23 cellular contexts compared by ENCODE assay signal in genomic region chr2:170582747-170583463, GRCh38.
DNase-seq lines count a peak whose midpoint lies in the region; ATAC-seq, FAIRE-seq and TF ChIP-seq lines count a peak whose summit lies in the region.
"Had no signal": no experiment of that assay in that cellular context is flagged by ENCODE, and none has a peak within 500 bp of the region (broad histone marks: within the 10 kb centered on the region; RNA-seq: fewer than 3 reads in every experiment).

No MANE protein-coding gene starts in this region.

- BruUV-seq in K562 (replicated peaks; lab: Mats Ljungman, UMichigan), result no TSS peak

- H3K9ac ChIP-seq in K562 (ENCODE audit: insufficient read depth in 1 of 2, low read depth in 2 of 2, low read length in 2 of 2), result no peak overlapping the region
- H3K9ac ChIP-seq: SK-N-SH had no signal

- TF ChIP-seq RAD21 in K562 (CRISPR knock-in tag; conservative IDR thresholded peaks at IDR 0.05 in 1 of 2, IDR thresholded peaks at IDR 0.05 in 1 of 2), result no peak

- no peak overlapping the region for H3K27ac ChIP-seq in K562 (ENCODE audit: extremely low read depth, low read depth, low read length)
- H3K27ac ChIP-seq: A549, left ventricle myocardium inferior, RWPE1, VCaP had no signal

- H3K4me3 ChIP-seq in K562, result no peak overlapping the region
- H3K4me3 ChIP-seq in mucosa of descending colon, result no peak overlapping the region
- H3K4me3 ChIP-seq: A549, left ventricle myocardium inferior had no signal

- H3K4me1 ChIP-seq in K562 (replicated peaks in 1 of 2; ENCODE audit: control insufficient read depth in 2 of 2, insufficient read depth in 2 of 2, low read length in 2 of 2) (no peaks in the 10 kb centered on the region), mucosa of descending colon (ENCODE audit: low read depth) (no peaks in the 10 kb centered on the region)
- H3K4me1 ChIP-seq: A549, BE2C, left ventricle myocardium inferior had no signal

- peak; percentile 9 for DNase-seq in NCI-H82 (lab: John Stamatoyannopoulos, UW)
- DNase-seq in NCI-H82 treated with DMSO at 0.1 percent for 48 hours (lab: John Stamatoyannopoulos, UW; ENCODE audit: unreplicated experiment), result no peak
- DNase-seq in K562 (ENCODE audit: extremely low read depth in 1 of 4, low spot score in 3 of 4), result no peak
- peak; percentile 36 for DNase-seq in medulla oblongata (ENCODE audit: extremely low spot score)
- peak; percentile 12 for DNase-seq in urothelium cell line (ENCODE audit: low spot score)
- no peak for DNase-seq in NCI-H510A (lab: John Stamatoyannopoulos, UW)
- DNase-seq in mucosa of descending colon, result no peak
- DNase-seq: activated CD4-positive, alpha-beta T cell treated with anti-CD3 and anti-CD28 coated beads, Interleukin-2, amount 50 U/mL, for 48 hours; activated CD8-positive, alpha-beta memory T cell treated with anti-CD3 and anti-CD28 coated beads, Interleukin-2, amount 50 U/mL, for 4 hours; BE2C; erythroblast; KG1; left ventricle myocardium inferior; NCI-H1417 treated with DMSO at 0.1 percent for 48 hours; NCI-H2171; NCI-H526 treated with DMSO at 0.1 percent for 48 hours; SK-N-SH had no signal

- TF ChIP-seq CTCF in K562 (IDR thresholded peaks at IDR 0.05 in 2 of 3, conservative IDR thresholded peaks at IDR 0.05 in 1 of 3; ENCODE audit: insufficient read depth in 2 of 3, low read depth in 1 of 3, low read length in 3 of 3) (no peak), mucosa of descending colon (IDR thresholded peaks at IDR 0.05) (no peak)

- no peak overlapping the region for H2AFZ ChIP-seq in K562 (ENCODE audit: low read depth, low read length)

- no peak for TF ChIP-seq POLR2A in K562 (conservative IDR thresholded peaks at IDR 0.05)

- H3K9me3 ChIP-seq in K562 (replicated peaks; ENCODE audit: control insufficient read depth, insufficient read depth, low read depth, low read length) (no peaks in the 10 kb centered on the region), mucosa of descending colon (no peaks in the 10 kb centered on the region)
- H3K9me3 ChIP-seq: A549, BE2C, left ventricle myocardium inferior, SK-N-SH had no signal

- FAIRE-seq in K562 (lab: Jason Lieb, UNC) (peak; percentile 6), urothelium cell line (lab: Jason Lieb, UNC) (no peak)
- FAIRE-seq: A549, G401.6 had no signal

- H3K36me3 ChIP-seq in K562 (ENCODE audit: control insufficient read depth, insufficient read depth, low read length) (no peaks in the 10 kb centered on the region), mucosa of descending colon (ENCODE audit: low read depth) (no peaks in the 10 kb centered on the region)
- H3K36me3 ChIP-seq: BE2C, left ventricle myocardium inferior had no signal

- in situ Hi-C loops in K562 (cut with MboI), result no loop called here

- H4K20me1 ChIP-seq in K562 (replicated peaks; ENCODE audit: control insufficient read depth, insufficient read depth, low read length), result no peaks in the 10 kb centered on the region

- ATAC-seq in K562, result no peak
- ATAC-seq in HG02840 (IDR thresholded peaks at IDR 0.05; ENCODE audit: low FRiP score, unreplicated experiment), result no peak
- ATAC-seq in mucosa of descending colon, result no peak
- ATAC-seq: A549; activated naive CD4-positive, alpha-beta T cell treated with anti-CD3 and anti-CD28 coated beads, Interleukin-2, amount 50 U/mL, for 72 hours had no signal

- intact Hi-C loops in K562 (cut with micrococcal nuclease), result no loop called here
- intact Hi-C loops in mucosa of descending colon (cut with DNase I, micrococcal nuclease), result no loop called here

- H3K79me2 ChIP-seq in K562 (ENCODE audit: control insufficient read depth, insufficient read depth, low read length), result no peaks in the 10 kb centered on the region

- no peaks in the 10 kb centered on the region for H3K9me1 ChIP-seq in K562 (ENCODE audit: control insufficient read depth, insufficient read depth, low read length)

- no peak for TF ChIP-seq EP300 in K562 (IDR thresholded peaks at IDR 0.05; ENCODE audit: low read length)

- WGBS in K562 (ENCODE audit: insufficient coverage, low coverage, missing lambda C conversion rate), result 7% methylated on average over 8 of the region's 8 CpGs

- CTCF ChIA-PET in K562 (lab: Yijun Ruan, JAX; ENCODE audit: low intra/inter-chr PET ratio), result no interaction called here

- POLR2A ChIA-PET in K562 (lab: Yijun Ruan, JAX), result interaction anchor here (0.6 to 2.3 kb wide), 4 partner anchors 11 to 165 kb away, joined by 3 to 7 read pairs (median 4); no protein-coding TSS in a partner anchor

- peaks cover 0 to 3% of the 10 kb centered on the region in 2 experiments; a peak in 1 of 5 replicates for H3K27me3 ChIP-seq in K562 (ENCODE audit: control insufficient read depth in 2 of 2, insufficient read depth in 2 of 2, low read length in 2 of 2)
- H3K27me3 ChIP-seq: BE2C had no signal

- no peak overlapping the region for H3K4me2 ChIP-seq in K562 (ENCODE audit: insufficient read depth, low read length)
- H3K4me2 ChIP-seq: A549, SK-N-SH had no signal

TF ChIP-seq in K562, 482 proteins besides CTCF, POLR2A, EP300 and RAD21:
- TF ChIP-seq PREB (CRISPR knock-in tag; IDR thresholded peaks at IDR 0.05) (no peak), MEIS2 (IDR thresholded peaks at IDR 0.05; ENCODE audit: partially characterized antibody) (no peak), NFXL1 (CRISPR knock-in tag; IDR thresholded peaks at IDR 0.05) (no peak), BRD9 (IDR thresholded peaks at IDR 0.05; ENCODE audit: low read depth, partially characterized antibody) (no peak), DDX20 (tag; IDR thresholded peaks at IDR 0.05; ENCODE audit: low read depth) (no peak), SUPT5H (IDR thresholded peaks at IDR 0.05) (no peak)

Comparison
In these comparisons a context has a peak if more than half of its experiments do, and no peak if none do; other contexts are left out.
1. DNase-seq: peak in NCI-H82 (single experiment), medulla oblongata (single experiment) and urothelium cell line (single experiment); none in NCI-H82 treated with DMSO at 0.1 percent for 48 hours (single experiment), K562 (0 of 4), NCI-H510A (single experiment) and mucosa of descending colon (0 of 3).